16 cellular contexts compared by ENCODE assay signal in the genomic region with DNA sequence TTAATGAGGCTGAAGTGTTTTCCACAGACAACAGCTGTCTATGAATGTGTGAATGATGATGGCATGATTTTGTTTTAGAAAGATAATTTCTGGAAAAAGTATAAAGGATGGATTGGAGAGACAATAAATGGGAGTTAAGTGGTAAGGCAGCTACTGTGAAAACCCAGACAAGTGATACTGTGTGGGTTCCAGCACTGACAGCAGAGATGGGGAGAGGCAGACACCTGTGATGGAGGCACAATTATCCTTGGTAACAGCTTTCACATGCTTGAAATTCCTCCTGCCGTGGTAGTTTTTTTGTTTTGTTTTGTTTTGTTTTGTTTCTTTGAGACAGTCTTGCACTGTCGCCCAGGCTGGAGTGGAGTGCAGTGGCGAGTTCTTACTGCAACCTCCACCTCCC.
"Had no signal": no experiment of that assay in that cellular context is flagged by ENCODE, and none has a peak within 500 bp of the region (broad histone marks: within the 10 kb centered on the region; RNA-seq: fewer than 3 reads in every experiment).

No MANE protein-coding gene starts in this region.

- H3K27me3 ChIP-seq: colonic mucosa, hepatocyte, ovary, right atrium auricular region, suprapubic skin, thyroid gland had no signal

- H3K4me2 ChIP-seq: hepatocyte, smooth muscle cell had no signal

- H3K27ac Mint-ChIP-seq: nephron progenitor cell, type B pancreatic cell had no signal

- H3K27ac ChIP-seq: colonic mucosa, hepatocyte, ovary, right atrium auricular region, suprapubic skin, thyroid gland had no signal

- H3K79me2 ChIP-seq: hepatocyte had no signal

- H3K36me3 ChIP-seq: colonic mucosa, ovary, right atrium auricular region, suprapubic skin, thyroid gland had no signal

- H3K4me3 ChIP-seq: colonic mucosa, hepatocyte, ovary, right atrium auricular region, smooth muscle cell, suprapubic skin, thyroid gland had no signal

- H3K9me3 Mint-ChIP-seq: naive B cell, nephron progenitor cell had no signal

- DNase-seq: colonic mucosa; dermis blood vessel endothelial cell; effector CD4-positive, alpha-beta T cell; kidney glomerular epithelial cell; midbrain; naive B cell; nephron progenitor cell; ovary; stimulated activated CD4-positive, alpha-beta T cell treated with anti-CD3 and anti-CD28 coated beads, Interleukin-2, amount 100 ng/mL, for 48 hours; stimulated activated naive CD4-positive, alpha-beta T cell treated with Interleukin-2 at 50 U/mL for 16 hours had no signal

- H3K36me3 Mint-ChIP-seq: naive B cell, type B pancreatic cell had no signal

- H3K27me3 Mint-ChIP-seq: naive B cell, type B pancreatic cell had no signal

- H2AFZ ChIP-seq: hepatocyte had no signal

- H3K4me3 Mint-ChIP-seq: naive B cell, nephron progenitor cell, type B pancreatic cell had no signal

- H3K4me1 ChIP-seq: colonic mucosa, right atrium auricular region, thyroid gland had no signal

- H3K9me3 ChIP-seq: colonic mucosa, ovary, right atrium auricular region, suprapubic skin, thyroid gland had no signal
